ENCODE assay signal across 8 cellular contexts in the genomic region with DNA sequence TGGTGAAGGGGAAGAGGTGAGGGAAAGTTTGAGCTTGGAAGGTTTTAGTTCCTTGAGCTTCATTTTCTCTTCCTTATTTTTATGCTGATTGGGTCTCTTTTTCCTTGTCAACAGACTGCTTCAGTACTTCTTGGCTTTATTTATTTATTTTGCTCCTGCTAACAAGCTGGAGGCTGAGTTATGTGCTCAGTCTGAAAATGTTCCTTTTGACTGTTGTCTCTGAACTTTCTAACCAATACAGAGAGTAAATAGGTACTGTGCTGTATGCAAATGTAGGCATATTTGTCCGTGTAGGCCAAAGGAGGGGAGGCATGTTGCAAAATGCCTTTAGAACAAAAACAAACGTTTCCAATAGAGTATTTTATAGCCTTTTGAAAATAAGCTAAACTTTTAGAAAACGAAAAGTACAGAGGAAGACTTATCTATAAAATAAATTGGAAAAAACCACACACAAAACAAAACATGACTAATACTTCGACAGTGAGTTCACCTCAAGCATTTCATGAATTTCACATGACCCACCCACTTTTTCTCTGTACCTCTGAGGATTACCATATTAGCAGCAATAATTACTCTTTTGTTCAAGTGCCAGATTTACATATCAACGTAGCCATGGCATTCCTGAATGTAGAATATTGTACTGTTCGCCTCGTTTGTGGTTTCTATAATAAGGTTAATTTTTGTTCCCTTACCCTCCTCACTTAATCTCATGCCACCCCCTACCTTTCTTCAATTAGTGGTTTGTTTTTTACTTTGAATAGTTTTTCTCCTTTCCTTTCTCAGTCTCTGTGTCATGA. TPM values are rescaled to one million over a fixed set of nuclear protein-coding genes. Genes with fewer than 3 reads are reported as not detected.
DNase-seq lines count a peak whose midpoint lies in the region; ATAC-seq, FAIRE-seq and TF ChIP-seq lines count a peak whose summit lies in the region.

No MANE protein-coding gene starts in this region.

- no peak for FAIRE-seq in HepG2 (lab: Jason Lieb, UNC)

- in situ Hi-C loops in HepG2 (cut with HindIII; ENCODE audit: extremely low pct_ligation_motif_present, low pct_unique_long_range_greater_than_20kb) = no loop called here

- peak overlapping the region; percentile 63 for H2AFZ ChIP-seq in HCT116 (ENCODE audit: low read depth, low read length, poor library complexity, severe bottlenecking)
- H2AFZ ChIP-seq in HepG2 (ENCODE audit: low read length) = peak overlapping the region; percentile 16

- no TSS peak for BruUV-seq in HCT116 (replicated peaks; lab: Mats Ljungman, UMichigan)
- BruUV-seq in HepG2 (replicated peaks; lab: Mats Ljungman, UMichigan) = no TSS peak

- H3K4me1 ChIP-seq in HCT116 (ENCODE audit: control insufficient read depth in 1 of 2, insufficient read depth in 2 of 2, low read length in 2 of 2) (peaks cover 7 to 9% of the 10 kb centered on the region in 2 experiments), HepG2 (ENCODE audit: insufficient read depth, low read length) (peaks cover 36% of the 10 kb centered on the region), thyroid gland (peaks cover 0 to 5% of the 10 kb centered on the region in 2 donors)

- peak; percentile 49 for DNase-seq in GM10248 (ENCODE audit: extremely low spot score)
- DNase-seq in HCT116 (ENCODE audit: low read depth, low spot score) = no peak
- no peak for DNase-seq in T-cell
- DNase-seq in HepG2 (ENCODE audit: low spot score) = peak; percentile 32
- DNase-seq in thyroid gland = no peak
- no peak for DNase-seq in activated CD8-positive, alpha-beta memory T cell treated with anti-CD3 and anti-CD28 coated beads, Interleukin-2, amount 50 U/mL, for 4 hours
- no peak for DNase-seq in stimulated activated CD4-positive, alpha-beta T cell treated with anti-CD3 and anti-CD28 coated beads, Interleukin-2, amount 100 ng/mL, for 24 hours
- DNase-seq in AML-193 (lab: John Stamatoyannopoulos, UW) = no peak

- no peaks in the 10 kb centered on the region for H3K9me2 ChIP-seq in HCT116 (ENCODE audit: insufficient read depth)

- no peaks in the 10 kb centered on the region for H3K27me3 ChIP-seq in HCT116 (ENCODE audit: insufficient read depth, low read length)
- no peaks in the 10 kb centered on the region for H3K27me3 ChIP-seq in HepG2 (ENCODE audit: control insufficient read depth in 1 of 2, insufficient read depth in 2 of 2, low read length in 2 of 2)
- H3K27me3 ChIP-seq in thyroid gland = no peaks in the 10 kb centered on the region

- H3K36me3 ChIP-seq in HCT116 (ENCODE audit: control insufficient read depth in 1 of 2, insufficient read depth in 2 of 2, low read length in 2 of 2) (no peaks in the 10 kb centered on the region), HepG2 (replicated peaks in 1 of 2; ENCODE audit: control insufficient read depth in 1 of 2, insufficient read depth in 2 of 2, low read length in 2 of 2) (no peaks in the 10 kb centered on the region), thyroid gland (no peaks in the 10 kb centered on the region)

- ATAC-seq in HCT116 (no peak), T-cell (replicated peaks in 1 of 4) (no peak), HepG2 (no peak)

- 51% methylated on average over 7 of the region's 7 CpGs for WGBS in HepG2 (ENCODE audit: low lambda C conversion rate)
- 65 to 69% methylated on average over 7 of the region's 7 CpGs for WGBS in thyroid gland, 2 donors

- intact Hi-C loops in HCT116 (cut with micrococcal nuclease) = no loop called here
- intact Hi-C loops in HepG2 (cut with micrococcal nuclease; ENCODE audit: unreplicated experiment) = no loop called here
- intact Hi-C loops in thyroid gland (cut with DNase I) = no loop called here

- CTCF ChIA-PET in GM10248 (lab: Yijun Ruan, JAX) (interaction anchor here (0.7 to 3.6 kb wide), 10 partner anchors 9 to 230 kb away, joined by 3 to 15 read pairs (median 3); no protein-coding TSS in a partner anchor), HCT116 (lab: Charles Lee) (interaction anchor here (0.7 kb wide), 1 partner anchor 928 kb away, joined by 3 read pairs; no protein-coding TSS in a partner anchor), T-cell (lab: Charles Lee) (interaction anchor here (0.6 to 1.1 kb wide), 8 partner anchors 44 to 375 kb away, joined by 3 to 10 read pairs (median 4); no protein-coding TSS in a partner anchor), HepG2 (lab: Yijun Ruan, JAX; ENCODE audit: low intra/inter-chr PET ratio, low total read pairs) (no interaction called here)

- no peak for TF ChIP-seq RAD21 in HCT116 (IDR thresholded peaks at IDR 0.05; ENCODE audit: low read depth)
- no peak for TF ChIP-seq RAD21 in HepG2 (CRISPR knock-in tag; IDR thresholded peaks at IDR 0.05)

- H4K20me1 ChIP-seq in HCT116 (ENCODE audit: insufficient read depth) = no peaks in the 10 kb centered on the region
- H4K20me1 ChIP-seq in HepG2 (ENCODE audit: insufficient read depth, low read length) = no peaks in the 10 kb centered on the region

- RAD21 ChIA-PET in HCT116 (lab: Charles Lee; ENCODE audit: low non-redundant PET in 1 of 2, low total read pairs in 2 of 2, uncharacterized antibody in 2 of 2, unreplicated experiment in 2 of 2) = no interaction called here

- H3K36me3 Mint-ChIP-seq in T-cell = no peaks in the 10 kb centered on the region

- TF ChIP-seq CTCF in GM10248 (IDR thresholded peaks at IDR 0.05; ENCODE audit: control extremely low read depth, extremely low read depth, low read depth, missing control alignments) = no peak
- TF ChIP-seq CTCF in HCT116 (IDR thresholded peaks at IDR 0.05 in 2 of 3, conservative IDR thresholded peaks at IDR 0.05 in 1 of 3; ENCODE audit: borderline replicate concordance in 1 of 3, insufficient read depth in 1 of 3, low read depth in 2 of 3, low read length in 2 of 3) = no peak
- no peak for TF ChIP-seq CTCF in HepG2 (CRISPR knock-in tag; IDR thresholded peaks at IDR 0.05)
- TF ChIP-seq CTCF in thyroid gland (IDR thresholded peaks at IDR 0.05) = no peak

- H3K9me3 ChIP-seq in HCT116 (ENCODE audit: control insufficient read depth in 1 of 2, insufficient read depth in 1 of 2, low read depth in 1 of 2, low read length in 2 of 2) (no peaks in the 10 kb centered on the region), HepG2 (ENCODE audit: low read length) (no peaks in the 10 kb centered on the region), thyroid gland (no peaks in the 10 kb centered on the region)

- H3K4me1 Mint-ChIP-seq in T-cell = peaks cover 25 to 29% (median 25%) of the 10 kb centered on the region in 3 donors

- H3K4me3 Mint-ChIP-seq in T-cell = peak overlapping the region in 1 of 3 donors; percentile 35

- H3K9me3 Mint-ChIP-seq in T-cell = no peaks in the 10 kb centered on the region

- H3K27ac ChIP-seq in HCT116 (ENCODE audit: low read depth, low read length) (no peak overlapping the region), HepG2 (ENCODE audit: extremely low read length, insufficient read depth, low read length) (no peak overlapping the region), thyroid gland (no peak overlapping the region)

- H3K27ac Mint-ChIP-seq in T-cell = peak overlapping the region; percentile 54 to 77

- H3K27me3 Mint-ChIP-seq in T-cell = no peaks in the 10 kb centered on the region

- H3K4me2 ChIP-seq in HCT116 (ENCODE audit: low read length) (no peak overlapping the region), HepG2 (ENCODE audit: low read depth, low read length) (no peak overlapping the region)

- no peak overlapping the region for H3K4me3 ChIP-seq in HCT116 (replicated peaks in 1 of 2; ENCODE audit: low read depth in 1 of 2, low read length in 2 of 2)
- no peak overlapping the region for H3K4me3 ChIP-seq in HepG2 (replicated peaks in 1 of 3; ENCODE audit: insufficient read depth in 1 of 3, low read depth in 2 of 3, low read length in 3 of 3)
- no peak overlapping the region for H3K4me3 ChIP-seq in thyroid gland (replicated peaks in 1 of 3)

- H3K79me2 ChIP-seq in HCT116 (ENCODE audit: insufficient read depth, low read length) (no peaks in the 10 kb centered on the region), HepG2 (ENCODE audit: insufficient read depth, low read length) (no peaks in the 10 kb centered on the region)

- POLR2A ChIA-PET in GM10248 (lab: Yijun Ruan, JAX) = interaction anchor here (0.7 kb wide), 2 partner anchors 59 to 941 kb away, joined by 4 to 6 read pairs; no protein-coding TSS in a partner anchor
- POLR2A ChIA-PET in HCT116 (lab: Charles Lee) = no interaction called here
- POLR2A ChIA-PET in T-cell (lab: Charles Lee) = no interaction called here
- POLR2A ChIA-PET in HepG2 (lab: Yijun Ruan, JAX) = interaction anchor here (0.8 kb wide), 1 partner anchor 109 kb away, joined by 4 read pairs; no protein-coding TSS in a partner anchor

- TF ChIP-seq EP300 in HepG2 (IDR thresholded peaks at IDR 0.05; ENCODE audit: low read depth in 2 of 2, low read length in 2 of 2) (no peak), HepG2 (CRISPR knock-in tag; IDR thresholded peaks at IDR 0.05; ENCODE audit: borderline replicate concordance) (no peak)

- TF ChIP-seq POLR2A in HCT116 (IDR thresholded peaks at IDR 0.05; ENCODE audit: borderline replicate concordance, extremely low read depth, insufficient read depth, insufficient read length) (no peak), HepG2 (IDR thresholded peaks at IDR 0.05; ENCODE audit: insufficient read depth in 1 of 2, low read depth in 2 of 2, low read length in 2 of 2) (no peak), thyroid gland (IDR thresholded peaks at IDR 0.05) (no peak)

- no peak overlapping the region for H3K9ac ChIP-seq in HCT116 (ENCODE audit: low read length)
- H3K9ac ChIP-seq in HepG2 (ENCODE audit: insufficient read depth, low read depth, low read length) = no peak overlapping the region

RNA-seq across cellular contexts. Expression of a gene that starts 4.7 kb away (rescaled TPM):
- 11.3 TPM for total RNA-seq in HCT116 (2021; ENCODE audit: unreplicated experiment)
- polyA plus RNA-seq in HCT116 (2012) = 5.7 and 8.2 TPM in 2 replicates
- 10 to 100 TPM; 24.4 to 37.2 (median 33.8) TPM for total RNA-seq in T-cell
- 6.9 and 10.1 TPM in 2 replicates for total RNA-seq in HepG2 (2016; rRNA removed; fragmentation: Illumina TruSeq; extraction: Trizol)
- total RNA-seq in HepG2 (2016; cell fraction: cytosol; rRNA removed; fragmentation: Illumina TruSeq; extraction: Trizol; ENCODE audit: low read depth) = 2.9 and 3.5 TPM in 2 replicates
- 7.6 and 9.8 TPM in 2 replicates for total RNA-seq in HepG2 (2016; cell fraction: insoluble cytoplasmic fraction; rRNA removed; fragmentation: Illumina TruSeq; extraction: Trizol)
- total RNA-seq in HepG2 (2016; cell fraction: membrane; rRNA removed; fragmentation: Illumina TruSeq; extraction: Trizol) = 9.4 and 10.1 TPM in 2 replicates
- 4.8 and 5.8 TPM in 2 replicates for total RNA-seq in HepG2 (2016; cell fraction: nucleus; rRNA removed; fragmentation: Illumina TruSeq; extraction: Trizol)
- 8.4 TPM in 2 replicates for polyA plus RNA-seq in HepG2 (2011; rRNA removed)
- 6.0 and 8.1 TPM in 2 replicates for polyA plus RNA-seq in HepG2 (2011; cell fraction: cytosol; rRNA removed)
- 2.7 and 3.6 TPM in 2 replicates for polyA plus RNA-seq in HepG2 (2011; cell fraction: nucleus; rRNA removed)
- polyA plus RNA-seq in HepG2 (2012) = 7.8 and 8.1 TPM in 2 replicates
- 3.6 and 3.7 TPM in 2 replicates for polyA plus RNA-seq in HepG2 (2016; cell fraction: cytosol; fragmentation: Illumina TruSeq; extraction: Trizol; ENCODE audit: low read depth)
- polyA plus RNA-seq in HepG2 (2016; cell fraction: insoluble cytoplasmic fraction; fragmentation: Illumina TruSeq; extraction: Trizol; ENCODE audit: low read depth) = 9.2 and 9.4 TPM in 2 replicates
- 6.7 and 7.3 TPM in 2 replicates for polyA plus RNA-seq in HepG2 (2016; cell fraction: membrane; fragmentation: Illumina TruSeq; extraction: Trizol; ENCODE audit: low read depth)
- 5.8 and 6.1 TPM in 2 replicates for polyA plus RNA-seq in HepG2 (2016; cell fraction: nucleus; fragmentation: Illumina TruSeq; extraction: Trizol; ENCODE audit: insufficient read depth, low read depth)
- 5.8 and 9.0 TPM in 2 replicates for polyA minus RNA-seq in HepG2 (2011; rRNA and poly(A)+ RNA removed; ENCODE audit: low replicate concordance)
- polyA minus RNA-seq in HepG2 (2011; cell fraction: cytosol; rRNA and poly(A)+ RNA removed) = 5.5 and 6.2 TPM in 2 replicates
- 13.5 and 13.8 TPM in 2 replicates for polyA minus RNA-seq in HepG2 (2011; cell fraction: nucleus; rRNA and poly(A)+ RNA removed)
- 10 to 100 TPM; 67.8 to 84.3 (median 74.0) TPM for total RNA-seq in thyroid gland

RNA-seq across cellular contexts. Expression of a gene that starts 44.3 kb away (rescaled TPM):
- total RNA-seq in HCT116 (2021; ENCODE audit: unreplicated experiment) (13.4 TPM), T-cell (10 to 100 TPM; 44.6 to 72.3 (median 61.0) TPM), HepG2 (2016; rRNA removed; fragmentation: Illumina TruSeq; extraction: Trizol) (46.6 and 69.1 TPM in 2 replicates), thyroid gland (10 to 100 TPM; 24.2 to 34.5 (median 26.4) TPM)
- 7.4 and 7.7 TPM in 2 replicates for polyA plus RNA-seq in HCT116 (2012)
- total RNA-seq in HepG2 (2016; cell fraction: cytosol; rRNA removed; fragmentation: Illumina TruSeq; extraction: Trizol; ENCODE audit: low read depth) = 75.4 and 77.4 TPM in 2 replicates
- 45.6 and 69.2 TPM in 2 replicates for total RNA-seq in HepG2 (2016; cell fraction: insoluble cytoplasmic fraction; rRNA removed; fragmentation: Illumina TruSeq; extraction: Trizol)
- total RNA-seq in HepG2 (2016; cell fraction: membrane; rRNA removed; fragmentation: Illumina TruSeq; extraction: Trizol) = 44.8 and 48.7 TPM in 2 replicates
- total RNA-seq in HepG2 (2016; cell fraction: nucleus; rRNA removed; fragmentation: Illumina TruSeq; extraction: Trizol) = 37.1 and 40.3 TPM in 2 replicates
- polyA plus RNA-seq in HepG2 (2011; rRNA removed) = 33.8 and 45.7 TPM in 2 replicates
- polyA plus RNA-seq in HepG2 (2011; cell fraction: cytosol; rRNA removed) = 38.7 and 54.1 TPM in 2 replicates
- polyA plus RNA-seq in HepG2 (2011; cell fraction: nucleus; rRNA removed) = 18.4 and 20.7 TPM in 2 replicates
- polyA plus RNA-seq in HepG2 (2012) = 38.8 and 40.2 TPM in 2 replicates
- 2.3 and 2.6 TPM in 2 replicates for polyA plus RNA-seq in HepG2 (2016; cell fraction: cytosol; fragmentation: Illumina TruSeq; extraction: Trizol; ENCODE audit: low read depth)
- 45.8 and 48.8 TPM in 2 replicates for polyA plus RNA-seq in HepG2 (2016; cell fraction: insoluble cytoplasmic fraction; fragmentation: Illumina TruSeq; extraction: Trizol; ENCODE audit: low read depth)
- polyA plus RNA-seq in HepG2 (2016; cell fraction: membrane; fragmentation: Illumina TruSeq; extraction: Trizol; ENCODE audit: low read depth) = 11.5 and 13.5 TPM in 2 replicates
- polyA plus RNA-seq in HepG2 (2016; cell fraction: nucleus; fragmentation: Illumina TruSeq; extraction: Trizol; ENCODE audit: insufficient read depth, low read depth) = 29.0 and 30.6 TPM in 2 replicates
- polyA minus RNA-seq in HepG2 (2011; rRNA and poly(A)+ RNA removed; ENCODE audit: low replicate concordance) = 16.0 and 66.0 TPM in 2 replicates
- polyA minus RNA-seq in HepG2 (2011; cell fraction: cytosol; rRNA and poly(A)+ RNA removed) = 50.3 and 55.0 TPM in 2 replicates
- polyA minus RNA-seq in HepG2 (2011; cell fraction: nucleus; rRNA and poly(A)+ RNA removed) = 53.4 and 59.3 TPM in 2 replicates

Comparison
In these comparisons a context has a peak if more than half of its experiments do, and no peak if none do; other contexts are left out.
1. DNase-seq: peak in GM10248 (single experiment) and HepG2 (single experiment); none in HCT116 (single experiment), T-cell (0 of 34), thyroid gland (0 of 2), activated CD8-positive, alpha-beta memory T cell treated with anti-CD3 and anti-CD28 coated beads, Interleukin-2, amount 50 U/mL, for 4 hours (single experiment), stimulated activated CD4-positive, alpha-beta T cell treated with anti-CD3 and anti-CD28 coated beads, Interleukin-2, amount 100 ng/mL, for 24 hours (0 of 2) and AML-193 (0 of 2).
2. POLR2A ChIA-PET loops: an anchor here in GM10248 (0.7 kb wide) and HepG2 (0.8 kb wide); none called in HCT116 and T-cell.